9 cellular contexts compared by ENCODE assay signal in genomic region chr21:41953249-41953830, GRCh38. TPM values are rescaled to one million over a fixed set of nuclear protein-coding genes. Genes with fewer than 3 reads are reported as not detected.
DNase-seq lines count a peak whose midpoint lies in the region; ATAC-seq, FAIRE-seq and TF ChIP-seq lines count a peak whose summit lies in the region.
"Had no signal": no experiment of that assay in that cellular context is flagged by ENCODE, and none has a peak within 500 bp of the region (broad histone marks: within the 10 kb centered on the region; RNA-seq: fewer than 3 reads in every experiment).

No MANE protein-coding gene starts in this region.

- no peaks in the 10 kb centered on the region for H3K9me3 Mint-ChIP-seq in type B pancreatic cell

- FAIRE-seq in bronchial epithelial cell (lab: Jason Lieb, UNC): no peak
- FAIRE-seq: A204.1 had no signal

- peak overlapping the region; percentile 67 for H3K27ac ChIP-seq in lower lobe of right lung

- peaks cover 38% of the 10 kb centered on the region for H3K4me1 ChIP-seq in lower lobe of right lung

- TF ChIP-seq CTCF in bronchial epithelial cell (IDR thresholded peaks at IDR 0.05; ENCODE audit: insufficient read depth, low read length, severe bottlenecking) (no peak), lower lobe of right lung (IDR thresholded peaks at IDR 0.05) (no peak), type B pancreatic cell (conservative IDR thresholded peaks at IDR 0.05) (no peak)

- H3K4me1 Mint-ChIP-seq in type B pancreatic cell (ENCODE audit: unreplicated experiment): peaks cover 31% of the 10 kb centered on the region

- DNase-seq in DMS53 (lab: John Stamatoyannopoulos, UW) (peak; percentile 66), DMS53 treated with DMSO at 0.1 percent for 48 hours (lab: John Stamatoyannopoulos, UW; ENCODE audit: unreplicated experiment) (no peak), bronchial epithelial cell (ENCODE audit: low read depth) (no peak), lower lobe of right lung (no peak), type B pancreatic cell (ENCODE audit: extremely low spot score, unreplicated experiment) (no peak), NCI-H510A treated with DMSO at 0.1 percent for 48 hours (lab: John Stamatoyannopoulos, UW) (no peak), amygdala (lab: John Stamatoyannopoulos, UW) (no peak)

- H3K4me3 ChIP-seq in bronchial epithelial cell (ENCODE audit: low read depth, low read length): peak overlapping the region; percentile 46
- peak overlapping the region; percentile 86 for H3K4me3 ChIP-seq in lower lobe of right lung

- no peaks in the 10 kb centered on the region for H3K9me3 ChIP-seq in lower lobe of right lung

- H3K36me3 ChIP-seq in bronchial epithelial cell (ENCODE audit: control insufficient read depth, insufficient read depth, low read length): peaks cover 1% of the 10 kb centered on the region
- no peaks in the 10 kb centered on the region for H3K36me3 ChIP-seq in lower lobe of right lung

- intact Hi-C loops in lower lobe of right lung (cut with DNase I): no loop called here

- H3K27ac Mint-ChIP-seq in type B pancreatic cell: peak overlapping the region; percentile 60

- H3K36me3 Mint-ChIP-seq in type B pancreatic cell: no peaks in the 10 kb centered on the region

- no peaks in the 10 kb centered on the region for H3K27me3 ChIP-seq in bronchial epithelial cell (ENCODE audit: control insufficient read depth, insufficient read depth, low read length)
- no peaks in the 10 kb centered on the region for H3K27me3 ChIP-seq in lower lobe of right lung (ENCODE audit: low read depth)

- ATAC-seq in HG03354 (IDR thresholded peaks at IDR 0.05; ENCODE audit: poor library complexity, severe bottlenecking, unreplicated experiment) (peak; percentile 33), lower lobe of right lung (peak; percentile 34 to 37)

- H3K27me3 Mint-ChIP-seq in type B pancreatic cell: peaks cover 3% of the 10 kb centered on the region

- H3K4me3 Mint-ChIP-seq in type B pancreatic cell: peak overlapping the region; percentile 87

RNA-seq across cellular contexts. Expression of gene C2CD2, which starts 0.5 kb away (rescaled TPM):
- 6.6 and 16.6 TPM in 2 replicates for total RNA-seq in bronchial epithelial cell
- 23.8 TPM for total RNA-seq in lower lobe of right lung
- total RNA-seq in type B pancreatic cell (ENCODE audit: low replicate concordance): 20.5 and 32.3 TPM in 2 replicates

RNA-seq across cellular contexts. Expression of gene ZBTB21, which starts 56.8 kb away (rescaled TPM):
- total RNA-seq in bronchial epithelial cell (6.6 and 12.5 TPM in 2 replicates), lower lobe of right lung (15.6 TPM), type B pancreatic cell (ENCODE audit: low replicate concordance) (19.9 and 23.4 TPM in 2 replicates)
